ENCODE assay signal across 1 cellular context in genomic region chr5:72307968-72308852, GRCh38.
TF ChIP-seq lines count a peak whose summit lies in the region.

No MANE protein-coding gene starts in this region.

TF ChIP-seq in HepG2, 621 proteins besides CTCF, POLR2A, EP300 and RAD21 (continued from another document and continues in another):
- TF ChIP-seq ZNF337 (CRISPR knock-in tag; IDR thresholded peaks at IDR 0.05; ENCODE audit: borderline replicate concordance, low read depth), result no peak
- no peak for TF ChIP-seq FOXK2 (IDR thresholded peaks at IDR 0.05)
- peak; percentile 84 for TF ChIP-seq ZNF143 (CRISPR knock-in tag; IDR thresholded peaks at IDR 0.05)
- peak; percentile 82; the same call in 1 of the 2 replicates for TF ChIP-seq ZNF138 (CRISPR knock-in tag; IDR thresholded peaks at IDR 0.05; ENCODE audit: low read depth)
- TF ChIP-seq ZNF784 (CRISPR knock-in tag; IDR thresholded peaks at IDR 0.05; ENCODE audit: borderline replicate concordance), result 0 out of 2 replicates have a peak, but pooled peaks have one; percentile 60
- peak; percentile 76 for TF ChIP-seq ZNF781 (CRISPR knock-in tag; IDR thresholded peaks at IDR 0.05; ENCODE audit: borderline replicate concordance, not compliant biosample characterization)
- no peak for TF ChIP-seq ATM (IDR thresholded peaks at IDR 0.05; ENCODE audit: borderline replicate concordance)
- TF ChIP-seq TAF15 (IDR thresholded peaks at IDR 0.05; ENCODE audit: low read depth, low read length, poor library complexity, severe bottlenecking), result peak; percentile 33
- TF ChIP-seq BRCA1 (CRISPR knock-in tag; IDR thresholded peaks at IDR 0.05), result no peak
- peak; percentile 85; the same call in 1 of the 2 replicates for TF ChIP-seq MAF1 (CRISPR knock-in tag; IDR thresholded peaks at IDR 0.05; ENCODE audit: borderline replicate concordance)
- TF ChIP-seq ZBTB20 (CRISPR knock-in tag; IDR thresholded peaks at IDR 0.05; ENCODE audit: borderline replicate concordance, low read depth), result peak; percentile 90; the same call in 1 of the 2 replicates
- TF ChIP-seq ZFP41 (CRISPR knock-in tag; IDR thresholded peaks at IDR 0.05; ENCODE audit: borderline replicate concordance), result peak; percentile 87; the same call in 1 of the 2 replicates
- TF ChIP-seq ZNF484 (CRISPR knock-in tag; IDR thresholded peaks at IDR 0.05; ENCODE audit: borderline replicate concordance, low read depth), result no peak
- TF ChIP-seq MAZ (IDR thresholded peaks at IDR 0.05; ENCODE audit: borderline replicate concordance, low read depth, low read length), result 0 out of 2 replicates have a peak, but pooled peaks have one; percentile 66
- peak; percentile 42; the same call in 1 of the 2 replicates for TF ChIP-seq MAZ (CRISPR knock-in tag; IDR thresholded peaks at IDR 0.05; ENCODE audit: low read depth)
- TF ChIP-seq ZBTB38 (CRISPR knock-in tag; IDR thresholded peaks at IDR 0.05), result peak; percentile 95
- peak; percentile 67; the same call in 1 of the 2 replicates for TF ChIP-seq HBP1 (CRISPR knock-in tag; IDR thresholded peaks at IDR 0.05; ENCODE audit: low read depth)
- TF ChIP-seq ARHGAP35 (CRISPR knock-in tag; IDR thresholded peaks at IDR 0.05; ENCODE audit: borderline replicate concordance), result peak; percentile 87
- 0 out of 2 replicates have a peak, but pooled peaks have one; percentile 69 for TF ChIP-seq ZNF512B (CRISPR knock-in tag; IDR thresholded peaks at IDR 0.05; ENCODE audit: borderline replicate concordance)
- TF ChIP-seq CAMTA2 (CRISPR knock-in tag; IDR thresholded peaks at IDR 0.05; ENCODE audit: borderline replicate concordance), result peak; percentile 93; the same call in 1 of the 2 replicates
- peak; percentile 88 for TF ChIP-seq ZBTB4 (CRISPR knock-in tag; IDR thresholded peaks at IDR 0.05; ENCODE audit: borderline replicate concordance)
- peak; percentile 92 for TF ChIP-seq ZNF317 (CRISPR knock-in tag; IDR thresholded peaks at IDR 0.05)
- peak; percentile 93 for TF ChIP-seq SNAPC4 (CRISPR knock-in tag; IDR thresholded peaks at IDR 0.05)
- TF ChIP-seq PPARG (CRISPR knock-in tag; conservative IDR thresholded peaks at IDR 0.05), result 0 out of 2 replicates have a peak, but pooled peaks have one; percentile 14
- peak; percentile 42; the same call in 1 of the 2 replicates for TF ChIP-seq PRMT3 (CRISPR knock-in tag; IDR thresholded peaks at IDR 0.05; ENCODE audit: borderline replicate concordance, low read depth)
- TF ChIP-seq KAT7 (CRISPR knock-in tag; IDR thresholded peaks at IDR 0.05; ENCODE audit: borderline replicate concordance), result peak; percentile 97
- peak; percentile 96 for TF ChIP-seq ZNF710 (CRISPR knock-in tag; IDR thresholded peaks at IDR 0.05; ENCODE audit: borderline replicate concordance)
- TF ChIP-seq FOXK1 (CRISPR knock-in tag; IDR thresholded peaks at IDR 0.05; ENCODE audit: borderline replicate concordance, low read depth), result peak; percentile 58; the same call in 1 of the 2 replicates
- TF ChIP-seq ZFP36 (IDR thresholded peaks at IDR 0.05; ENCODE audit: borderline replicate concordance, low read depth, low read length, partially characterized antibody), result no peak
- TF ChIP-seq KDM3A (CRISPR knock-in tag; IDR thresholded peaks at IDR 0.05; ENCODE audit: low read depth), result peak; percentile 78
- peak; percentile 85 for TF ChIP-seq SP2 (CRISPR knock-in tag; IDR thresholded peaks at IDR 0.05)
- peak; percentile 94 for TF ChIP-seq MYC (CRISPR knock-in tag; IDR thresholded peaks at IDR 0.05; ENCODE audit: borderline replicate concordance)
- no peak; the same call in 1 of the 2 replicates for TF ChIP-seq RBAK (CRISPR knock-in tag; IDR thresholded peaks at IDR 0.05)
- peak; percentile 52; the same call in 1 of the 2 replicates for TF ChIP-seq ZNF614 (CRISPR knock-in tag; IDR thresholded peaks at IDR 0.05; ENCODE audit: borderline replicate concordance)
- peak; percentile 92 for TF ChIP-seq RFXAP (CRISPR knock-in tag; IDR thresholded peaks at IDR 0.05; ENCODE audit: borderline replicate concordance)
- peak in 1 of 2 experiments; percentile 93; a peak in 3 of 4 replicates for TF ChIP-seq HMGXB4 (CRISPR knock-in tag; IDR thresholded peaks at IDR 0.05; ENCODE audit: borderline replicate concordance in 1 of 2, low read depth in 1 of 2)
- no peak for TF ChIP-seq ZNF432 (CRISPR knock-in tag; IDR thresholded peaks at IDR 0.05; ENCODE audit: borderline replicate concordance)
- peak; percentile 64; the same call in 1 of the 2 replicates for TF ChIP-seq BCL6 (CRISPR knock-in tag; IDR thresholded peaks at IDR 0.05)
- no peak for TF ChIP-seq GABPA (IDR thresholded peaks at IDR 0.05; ENCODE audit: low read depth, low read length)
- peak; percentile 43; the same call in 1 of the 2 replicates for TF ChIP-seq GABPA (CRISPR knock-in tag; IDR thresholded peaks at IDR 0.05; ENCODE audit: low read depth)
